9 cellular contexts compared by ENCODE assay signal in genomic region chr2:135743860-135744259, GRCh38. TPM values are rescaled to one million over a fixed set of nuclear protein-coding genes. Genes with fewer than 3 reads are reported as not detected.
DNase-seq lines count a peak whose midpoint lies in the region; ATAC-seq and TF ChIP-seq lines count a peak whose summit lies in the region.
"Had no signal": no experiment of that assay in that cellular context is flagged by ENCODE, and none has a peak within 500 bp of the region (broad histone marks: within the 10 kb centered on the region; RNA-seq: fewer than 3 reads in every experiment).

No MANE protein-coding gene starts in this region.

- intact Hi-C loops in Calu3 (cut with micrococcal nuclease; ENCODE audit: unreplicated experiment): no loop called here
- intact Hi-C loops in colonic mucosa (cut with DNase I): no loop called here
- intact Hi-C loops in adrenal gland (cut with DNase I): no loop called here
- intact Hi-C loops in vagina (cut with DNase I): loop anchor here (10.0 kb wide), 1 partner anchor 241 kb away; the partner anchor contains the start of gene DARS1
- intact Hi-C loops in sciatic nerve (cut with DNase I): no loop called here

- no peaks in the 10 kb centered on the region for H3K4me1 ChIP-seq in colonic mucosa
- peaks cover 5 to 31% of the 10 kb centered on the region in 2 donors for H3K4me1 ChIP-seq in adrenal gland (replicated peaks in 1 of 2)
- peaks cover 36% of the 10 kb centered on the region for H3K4me1 ChIP-seq in vagina

- H3K27ac ChIP-seq in colonic mucosa: peak overlapping the region; percentile 100
- no peak overlapping the region for H3K27ac ChIP-seq in neural cell (ENCODE audit: low read length)
- peak overlapping the region in 1 of 5 donors; percentile 24 for H3K27ac ChIP-seq in adrenal gland
- no peak overlapping the region for H3K27ac ChIP-seq in vagina
- H3K27ac ChIP-seq in RWPE1: no peak overlapping the region

- H3K36me3 ChIP-seq in MG63 (peaks cover 30% of the 10 kb centered on the region), colonic mucosa (peaks cover under 1% of the 10 kb centered on the region), neural cell (ENCODE audit: insufficient read depth, low read length) (peaks cover 3% of the 10 kb centered on the region), adrenal gland (replicated peaks in 1 of 2) (peaks cover 0 to 15% of the 10 kb centered on the region in 2 donors), vagina (peaks cover 0 to 16% of the 10 kb centered on the region in 2 donors)

- peaks cover 28% of the 10 kb centered on the region for H3K4me1 Mint-ChIP-seq in Calu3 (ENCODE audit: low read depth, unreplicated experiment)

- peaks cover 42% of the 10 kb centered on the region for H3K36me3 Mint-ChIP-seq in Calu3 (ENCODE audit: insufficient read depth, unreplicated experiment)

- H3K27me3 Mint-ChIP-seq in Calu3 (ENCODE audit: unreplicated experiment): no peaks in the 10 kb centered on the region

- DNase-seq in Calu3: no peak
- no peak for DNase-seq in MG63
- no peak for DNase-seq in colonic mucosa
- no peak for DNase-seq in adrenal gland
- DNase-seq in vagina (ENCODE audit: extremely low spot score in 2 of 2): no peak
- no peak for DNase-seq in RWPE1 (ENCODE audit: low spot score)
- DNase-seq in sciatic nerve (ENCODE audit: low spot score): no peak

- H3K79me2 ChIP-seq in neural cell (replicated peaks; ENCODE audit: insufficient read depth, low read length): peaks cover 59% of the 10 kb centered on the region

- H2AFZ ChIP-seq in neural cell (ENCODE audit: low read depth, low read length): no peak overlapping the region

- H3K4me3 Mint-ChIP-seq in Calu3 (ENCODE audit: low read depth, unreplicated experiment): peak overlapping the region; percentile 86

- WGBS in adrenal gland, 4 donors: 87 to 91% (median 91%) methylated on average over 1 of the region's 1 CpG

- no peak overlapping the region for H3K9ac ChIP-seq in colonic mucosa (ENCODE audit: low read depth in 2 of 2, low read length in 2 of 2)
- no peak overlapping the region for H3K9ac ChIP-seq in neural cell (ENCODE audit: low read length)

- H3F3A ChIP-seq in neural cell (ENCODE audit: insufficient read depth, low read length, poor library complexity, severe bottlenecking): peaks cover 4% of the 10 kb centered on the region

- H3K4me3 ChIP-seq in MG63: peak overlapping the region; percentile 89
- H3K4me3 ChIP-seq in colonic mucosa: peak overlapping the region; percentile 98
- peak overlapping the region; percentile 89 for H3K4me3 ChIP-seq in neural cell (ENCODE audit: low read length)
- H3K4me3 ChIP-seq in adrenal gland: peak overlapping the region in 1 of 4 donors; percentile 90
- H3K4me3 ChIP-seq in vagina: peak overlapping the region in 1 of 2 donors; percentile 99

- TF ChIP-seq POLR2A in adrenal gland (IDR thresholded peaks at IDR 0.05): no peak
- TF ChIP-seq POLR2A in vagina (IDR thresholded peaks at IDR 0.05): no peak

- no peak for TF ChIP-seq RAD21 in neural cell (conservative IDR thresholded peaks at IDR 0.05)

- BruUV-seq in Calu3 (replicated peaks; lab: Mats Ljungman, UMichigan): no TSS peak

- no peak for TF ChIP-seq EP300 in neural cell (conservative IDR thresholded peaks at IDR 0.05; ENCODE audit: poor library complexity, severe bottlenecking)

- TF ChIP-seq CTCF in Calu3 (IDR thresholded peaks at IDR 0.05; ENCODE audit: unreplicated experiment) (no peak), colonic mucosa (IDR thresholded peaks at IDR 0.05) (no peak), neural cell (IDR thresholded peaks at IDR 0.05; ENCODE audit: poor library complexity, severe bottlenecking) (no peak), adrenal gland (IDR thresholded peaks at IDR 0.05) (no peak), vagina (IDR thresholded peaks at IDR 0.05) (no peak), RWPE1 (conservative IDR thresholded peaks at IDR 0.05; ENCODE audit: low read depth) (no peak)

- no peak overlapping the region for H3K27ac Mint-ChIP-seq in Calu3 (ENCODE audit: unreplicated experiment)

- CTCF ChIA-PET in Calu3 (lab: Charles Lee) (no interaction called here), RWPE1 (lab: Yijun Ruan, JAX) (no interaction called here)

- POLR2A ChIA-PET in RWPE1 (lab: Yijun Ruan, JAX; ENCODE audit: low non-redundant PET): no interaction called here

- H3K9me2 ChIP-seq in neural cell (ENCODE audit: insufficient read depth, low read length): no peaks in the 10 kb centered on the region

- peak overlapping the region; percentile 84 for H3K4me2 ChIP-seq in neural cell (ENCODE audit: low read length)

- no peaks in the 10 kb centered on the region for H3K9me3 Mint-ChIP-seq in Calu3 (ENCODE audit: low read depth, unreplicated experiment)

- H3K9me3 ChIP-seq in MG63 (0 out of 2 replicates have a peak, but pooled peaks cover 3% of the 10 kb centered on the region), colonic mucosa (no peaks in the 10 kb centered on the region), neural cell (ENCODE audit: low read length) (no peaks in the 10 kb centered on the region), adrenal gland (replicated peaks in 1 of 3) (no peaks in the 10 kb centered on the region), vagina (no peaks in the 10 kb centered on the region)

- H3K27me3 ChIP-seq in MG63 (no peaks in the 10 kb centered on the region), colonic mucosa (no peaks in the 10 kb centered on the region), neural cell (ENCODE audit: insufficient read depth, low read depth, low read length) (no peaks in the 10 kb centered on the region), adrenal gland (no peaks in the 10 kb centered on the region), vagina (no peaks in the 10 kb centered on the region)

- no peaks in the 10 kb centered on the region for H4K20me1 ChIP-seq in neural cell (ENCODE audit: insufficient read depth)

- ATAC-seq in sciatic nerve: no peak
- ATAC-seq: esophagus mucosa had no signal

TF ChIP-seq in neural cell, 6 proteins besides CTCF, POLR2A, EP300 and RAD21:
- TF ChIP-seq REST (IDR thresholded peaks at IDR 0.05; ENCODE audit: borderline replicate concordance) (no peak), MXI1 (conservative IDR thresholded peaks at IDR 0.05; ENCODE audit: poor library complexity, severe bottlenecking) (no peak)

RNA-seq across cellular contexts. Expression of gene UBXN4, which starts 2.2 kb away (rescaled TPM):
- total RNA-seq in Calu3 (2022) (87.8 and 94.4 TPM in 2 replicates), colonic mucosa (100 to 1,000 TPM; 106 to 117 TPM), adrenal gland (100 to 1,000 TPM in 4 of 8 donors, 10 to 100 TPM in 4; 50.0 to 115 (median 96.3) TPM), vagina (51.6 TPM), sciatic nerve (122 TPM)
- total RNA-seq in MG63 (2014; rRNA removed; shearing (Covaris generic); ENCODE audit: low replicate concordance): 46.3 and 63.0 TPM in 2 replicates
- polyA plus RNA-seq in neural cell (142 and 158 TPM in 2 replicates), adrenal gland (100 to 1,000 TPM in 1 of 3 donors, 10 to 100 TPM in 2; 51.5 to 145 (median 53.9) TPM)
- polyA minus RNA-seq in neural cell: 106 and 116 TPM in 2 replicates
